In genomic region chr10:69087600-69088470, GRCh38 we compare ENCODE assay signal across 8 cellular contexts.
DNase-seq lines count a peak whose midpoint lies in the region; ATAC-seq and TF ChIP-seq lines count a peak whose summit lies in the region.

TSS of gene SRGN (plus strand) at chr10:69088103. CDS start at chr10:69088158, 55 bp downstream.

- peaks cover 36% of the 10 kb centered on the region for H3K4me1 ChIP-seq in ACC112 (ENCODE audit: control insufficient read depth, insufficient read depth, low read length, unreplicated experiment)

- H3K36me3 Mint-ChIP-seq in stimulated activated memory B cell treated with anti-CD40 and anti-IgM and Interleukin-4, amounts not matched to agents 10 μg/mL and 1 μg/mL and 100 μg/mL, for 72 hours, result peaks cover 22% of the 10 kb centered on the region

- H3K27me3 ChIP-seq in ACC112 (ENCODE audit: insufficient read depth, low read length), result no peaks in the 10 kb centered on the region

- CTCF ChIA-PET in HEK293T (lab: Yijun Ruan, JAX), result no interaction called here

- no peaks in the 10 kb centered on the region for H3K27me3 Mint-ChIP-seq in stimulated activated memory B cell treated with anti-CD40 and anti-IgM and Interleukin-4, amounts not matched to agents 10 μg/mL and 1 μg/mL and 100 μg/mL, for 72 hours

- no peaks in the 10 kb centered on the region for H3K9me3 Mint-ChIP-seq in stimulated activated memory B cell treated with anti-CD40 and anti-IgM and Interleukin-4, amounts not matched to agents 10 μg/mL and 1 μg/mL and 100 μg/mL, for 72 hours

- H3K36me3 ChIP-seq in ACC112 (ENCODE audit: insufficient read depth, low read length), result peaks cover 4% of the 10 kb centered on the region; the same call in 1 of the 2 replicates

- ATAC-seq in GM19395 (IDR thresholded peaks at IDR 0.05; ENCODE audit: unreplicated experiment), result peak; percentile 61
- ATAC-seq in stimulated activated memory B cell treated with anti-CD40 and anti-IgM and Interleukin-4, amounts not matched to agents 10 μg/mL and 1 μg/mL and 100 μg/mL, for 72 hours, result peak; percentile 89

- H3K79me2 ChIP-seq in ACC112 (ENCODE audit: control insufficient read depth, insufficient read depth, low read length, unreplicated experiment), result peaks cover 45% of the 10 kb centered on the region

- POLR2A ChIA-PET in HEK293T (lab: Yijun Ruan, JAX), result interaction anchor here (0.6 kb wide), 1 partner anchor 55 kb away, joined by 3 read pairs; no protein-coding TSS in a partner anchor

- H2AFZ ChIP-seq in ACC112 (ENCODE audit: low read length, unreplicated experiment), result no peak within 1 kb of the TSS

- H3K27ac ChIP-seq in ACC112 (ENCODE audit: low read depth, low read length), result peak within 1 kb of the TSS; percentile 97
- peak within 1 kb of the TSS; percentile 80 for H3K27ac ChIP-seq in cingulate gyrus (ENCODE audit: low read depth, low read length)

- peaks cover 67% of the 10 kb centered on the region for H3K4me1 Mint-ChIP-seq in stimulated activated memory B cell treated with anti-CD40 and anti-IgM and Interleukin-4, amounts not matched to agents 10 μg/mL and 1 μg/mL and 100 μg/mL, for 72 hours

- H3K4me3 ChIP-seq in ACC112 (ENCODE audit: low read depth, low read length), result peak within 1 kb of the TSS; percentile 88

- DNase-seq in HS-27A (ENCODE audit: low read depth) (peak; percentile 60), midbrain (lab: John Stamatoyannopoulos, UW) (peak; percentile 17), HEK293T (ENCODE audit: extremely low spot score) (no peak)
- DNase-seq in activated CD4-positive, alpha-beta T cell treated with anti-CD3 and anti-CD28 coated beads for 4 hours, result peak; percentile 74 to 78

- H3K4me3 Mint-ChIP-seq in stimulated activated memory B cell treated with anti-CD40 and anti-IgM and Interleukin-4, amounts not matched to agents 10 μg/mL and 1 μg/mL and 100 μg/mL, for 72 hours, result peak within 1 kb of the TSS; percentile 72

- H3K27ac Mint-ChIP-seq in stimulated activated memory B cell treated with anti-CD40 and anti-IgM and Interleukin-4, amounts not matched to agents 10 μg/mL and 1 μg/mL and 100 μg/mL, for 72 hours, result peak within 1 kb of the TSS; percentile 98

TF ChIP-seq in HEK293T, 16 proteins besides CTCF, POLR2A, EP300 and RAD21:
- no peak for TF ChIP-seq FOXM1 (IDR thresholded peaks at IDR 0.05; ENCODE audit: borderline replicate concordance)
- no peak for TF ChIP-seq TARDBP (IDR thresholded peaks at IDR 0.05)
- TF ChIP-seq FOXA1 (IDR thresholded peaks at IDR 0.05), result no peak
- TF ChIP-seq ARNT (IDR thresholded peaks at IDR 0.05), result no peak
- no peak for TF ChIP-seq L3MBTL2 (conservative IDR thresholded peaks at IDR 0.05)
- no peak for TF ChIP-seq ELF4 (IDR thresholded peaks at IDR 0.05)
- no peak for TF ChIP-seq PKNOX1 (IDR thresholded peaks at IDR 0.05)
